ENCODE assay signal across 8 cellular contexts in genomic region chr20:59006167-59006863, GRCh38. TPM values are rescaled to one million over a fixed set of nuclear protein-coding genes. Genes with fewer than 3 reads are reported as not detected.
DNase-seq lines count a peak whose midpoint lies in the region; ATAC-seq and TF ChIP-seq lines count a peak whose summit lies in the region.

No MANE protein-coding gene starts in this region.

- no peak for DNase-seq in CD4-positive, alpha-beta memory T cell
- DNase-seq in NB4 (ENCODE audit: low read depth) = no peak
- DNase-seq in effector memory CD8-positive, alpha-beta T cell = no peak
- DNase-seq in DMS153 (lab: John Stamatoyannopoulos, UW) = no peak

- ATAC-seq in effector memory CD8-positive, alpha-beta T cell (replicated peaks) = no peak
- no peak for ATAC-seq in GM21360 (IDR thresholded peaks at IDR 0.05; ENCODE audit: unreplicated experiment)
- no peak for ATAC-seq in GM18867 (IDR thresholded peaks at IDR 0.05; ENCODE audit: unreplicated experiment)
- no peak for ATAC-seq in GM19395 (IDR thresholded peaks at IDR 0.05; ENCODE audit: unreplicated experiment)

- TF ChIP-seq POLR2A in NB4 (IDR thresholded peaks at IDR 0.05; ENCODE audit: extremely low read depth, insufficient read length) = no peak

- intact Hi-C loops in CD4-positive, alpha-beta memory T cell (cut with micrococcal nuclease) = loop anchor here (2.0 kb wide), 1 partner anchor 26 kb away; the partner anchor contains the start of gene NELFCD

- H3K27me3 ChIP-seq in CD4-positive, alpha-beta memory T cell (ENCODE audit: insufficient read depth, low read length) = no peaks in the 10 kb centered on the region
- no peaks in the 10 kb centered on the region for H3K27me3 ChIP-seq in muscle layer of colon (ENCODE audit: control insufficient read depth in 1 of 2, insufficient read depth in 2 of 2, low read length in 2 of 2)

- peaks cover 0 to 8% of the 10 kb centered on the region in 2 donors for H3K36me3 Mint-ChIP-seq in CD4-positive, alpha-beta memory T cell
- H3K36me3 Mint-ChIP-seq in effector memory CD8-positive, alpha-beta T cell (ENCODE audit: insufficient read depth) = peaks cover 8% of the 10 kb centered on the region

- H3K4me1 ChIP-seq in CD4-positive, alpha-beta memory T cell (ENCODE audit: insufficient read depth, low read length) = peaks cover 37% of the 10 kb centered on the region
- peaks cover 27% of the 10 kb centered on the region for H3K4me1 ChIP-seq in muscle layer of colon (ENCODE audit: insufficient read depth, low read length)

- no peaks in the 10 kb centered on the region for H3K27me3 Mint-ChIP-seq in CD4-positive, alpha-beta memory T cell
- H3K27me3 Mint-ChIP-seq in effector memory CD8-positive, alpha-beta T cell = no peaks in the 10 kb centered on the region

- H3K4me3 Mint-ChIP-seq in CD4-positive, alpha-beta memory T cell = peak overlapping the region; percentile 72 to 83 (median 77)
- H3K4me3 Mint-ChIP-seq in effector memory CD8-positive, alpha-beta T cell = peak overlapping the region; percentile 82

- POLR2A ChIA-PET in CD4-positive, alpha-beta memory T cell (lab: Charles Lee; ENCODE audit: partially characterized antibody) = interaction anchor here (1.2 to 3.3 kb wide), 4 partner anchors 17 to 37 kb away, joined by 3 to 23 read pairs (median 5); partner anchors contain the start of gene ATP5F1E

- peaks cover 24 to 48% (median 35%) of the 10 kb centered on the region in 4 donors for H3K4me1 Mint-ChIP-seq in CD4-positive, alpha-beta memory T cell
- H3K4me1 Mint-ChIP-seq in effector memory CD8-positive, alpha-beta T cell (ENCODE audit: low read depth in 2 of 2) = peaks cover 35% of the 10 kb centered on the region in 2 donors

- CTCF ChIA-PET in CD4-positive, alpha-beta memory T cell (lab: Charles Lee; ENCODE audit: partially characterized antibody) = interaction anchor here (0.8 kb wide), 1 partner anchor 25 kb away, joined by 3 read pairs; the partner anchor contains the start of gene ATP5F1E

- peaks cover 3% of the 10 kb centered on the region for H3K36me3 ChIP-seq in CD4-positive, alpha-beta memory T cell (ENCODE audit: insufficient read depth, low read length)
- peaks cover 8% of the 10 kb centered on the region for H3K36me3 ChIP-seq in muscle layer of colon (ENCODE audit: insufficient read depth, low read length)

- H3K9me3 Mint-ChIP-seq in CD4-positive, alpha-beta memory T cell = no peaks in the 10 kb centered on the region
- no peaks in the 10 kb centered on the region for H3K9me3 Mint-ChIP-seq in effector memory CD8-positive, alpha-beta T cell

- H3K27ac ChIP-seq in CD4-positive, alpha-beta memory T cell (ENCODE audit: low read depth, low read length) = peak overlapping the region; percentile 62
- H3K27ac ChIP-seq in muscle layer of colon (ENCODE audit: low read depth, low read length) = peak overlapping the region; percentile 77

- no peaks in the 10 kb centered on the region for H3K9me3 ChIP-seq in CD4-positive, alpha-beta memory T cell (ENCODE audit: control insufficient read depth in 1 of 2, low read length in 2 of 2)
- H3K9me3 ChIP-seq in muscle layer of colon (ENCODE audit: low read length) = no peaks in the 10 kb centered on the region

- H3K4me3 ChIP-seq in CD4-positive, alpha-beta memory T cell (ENCODE audit: low read length in 2 of 2) = peak overlapping the region; percentile 3 to 52
- H3K4me3 ChIP-seq in NB4 (ENCODE audit: low read depth, low read length) = peak overlapping the region; percentile 52
- peak overlapping the region; percentile 66 to 88 for H3K4me3 ChIP-seq in muscle layer of colon (ENCODE audit: low read depth in 1 of 2, low read length in 2 of 2)

- peak overlapping the region; percentile 74 for H3K9ac ChIP-seq in muscle layer of colon (ENCODE audit: low read length)

- TF ChIP-seq CTCF in NB4 (IDR thresholded peaks at IDR 0.05; ENCODE audit: low read depth, low read length) = no peak

- H3K27ac Mint-ChIP-seq in CD4-positive, alpha-beta memory T cell = peak overlapping the region in 5 of 7 donors; percentile 29 to 89 (median 63)
- H3K27ac Mint-ChIP-seq in effector memory CD8-positive, alpha-beta T cell = peak overlapping the region; percentile 86 to 97

RNA-seq across cellular contexts. Expression of gene CTSZ, which starts 0.7 kb away (rescaled TPM):
- 10 to 100 TPM; 34.8 to 37.3 TPM for total RNA-seq in CD4-positive, alpha-beta memory T cell
- 1 to 10 TPM in 1 of 2 donors, under 1 TPM in 1; 0.76 to 3.4 TPM for polyA plus RNA-seq in CD4-positive, alpha-beta memory T cell

RNA-seq across cellular contexts. Expression of gene TUBB1, which starts 12.9 kb away (rescaled TPM):
- total RNA-seq in CD4-positive, alpha-beta memory T cell = not detected
- not detected for polyA plus RNA-seq in CD4-positive, alpha-beta memory T cell

RNA-seq across cellular contexts. Expression of gene NELFCD, which starts 25.3 kb away (rescaled TPM):
- 10 to 100 TPM; 77.6 to 93.3 TPM for total RNA-seq in CD4-positive, alpha-beta memory T cell
- polyA plus RNA-seq in CD4-positive, alpha-beta memory T cell = 10 to 100 TPM; 72.6 to 88.0 TPM

RNA-seq across cellular contexts. Expression of gene ATP5F1E, which starts 25.8 kb away (rescaled TPM):
- total RNA-seq in CD4-positive, alpha-beta memory T cell = 10 to 100 TPM; 77.2 to 84.5 TPM
- polyA plus RNA-seq in CD4-positive, alpha-beta memory T cell = 100 to 1,000 TPM in 1 of 2 donors, 10 to 100 TPM in 1; 76.9 to 102 TPM

RNA-seq across cellular contexts. Expression of gene PRELID3B, which starts 36.3 kb away (rescaled TPM):
- total RNA-seq in CD4-positive, alpha-beta memory T cell = 10 to 100 TPM; 47.0 to 53.5 TPM
- polyA plus RNA-seq in CD4-positive, alpha-beta memory T cell = 10 to 100 TPM; 35.7 to 54.7 TPM
